ENCODE assay signal across 2 cellular contexts in genomic region chr22:39317084-39317755, GRCh38.
TF ChIP-seq lines count a peak whose summit lies in the region.

No MANE protein-coding gene starts in this region.

TF ChIP-seq in IMR-90, 13 proteins besides CTCF, POLR2A, EP300 and RAD21:
- TF ChIP-seq, protein P1, sequence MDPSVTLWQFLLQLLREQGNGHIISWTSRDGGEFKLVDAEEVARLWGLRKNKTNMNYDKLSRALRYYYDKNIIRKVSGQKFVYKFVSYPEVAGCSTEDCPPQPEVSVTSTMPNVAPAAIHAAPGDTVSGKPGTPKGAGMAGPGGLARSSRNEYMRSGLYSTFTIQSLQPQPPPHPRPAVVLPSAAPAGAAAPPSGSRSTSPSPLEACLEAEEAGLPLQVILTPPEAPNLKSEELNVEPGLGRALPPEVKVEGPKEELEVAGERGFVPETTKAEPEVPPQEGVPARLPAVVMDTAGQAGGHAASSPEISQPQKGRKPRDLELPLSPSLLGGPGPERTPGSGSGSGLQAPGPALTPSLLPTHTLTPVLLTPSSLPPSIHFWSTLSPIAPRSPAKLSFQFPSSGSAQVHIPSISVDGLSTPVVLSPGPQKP (IDR thresholded peaks at IDR 0.05; ENCODE audit: borderline replicate concordance, low read depth, low read length), result no peak
TF ChIP-seq in IMR-90: peak in this region for 0.

TF ChIP-seq in liver, 16 proteins besides CTCF, POLR2A, EP300 and RAD21:
- TF ChIP-seq, protein P2, sequence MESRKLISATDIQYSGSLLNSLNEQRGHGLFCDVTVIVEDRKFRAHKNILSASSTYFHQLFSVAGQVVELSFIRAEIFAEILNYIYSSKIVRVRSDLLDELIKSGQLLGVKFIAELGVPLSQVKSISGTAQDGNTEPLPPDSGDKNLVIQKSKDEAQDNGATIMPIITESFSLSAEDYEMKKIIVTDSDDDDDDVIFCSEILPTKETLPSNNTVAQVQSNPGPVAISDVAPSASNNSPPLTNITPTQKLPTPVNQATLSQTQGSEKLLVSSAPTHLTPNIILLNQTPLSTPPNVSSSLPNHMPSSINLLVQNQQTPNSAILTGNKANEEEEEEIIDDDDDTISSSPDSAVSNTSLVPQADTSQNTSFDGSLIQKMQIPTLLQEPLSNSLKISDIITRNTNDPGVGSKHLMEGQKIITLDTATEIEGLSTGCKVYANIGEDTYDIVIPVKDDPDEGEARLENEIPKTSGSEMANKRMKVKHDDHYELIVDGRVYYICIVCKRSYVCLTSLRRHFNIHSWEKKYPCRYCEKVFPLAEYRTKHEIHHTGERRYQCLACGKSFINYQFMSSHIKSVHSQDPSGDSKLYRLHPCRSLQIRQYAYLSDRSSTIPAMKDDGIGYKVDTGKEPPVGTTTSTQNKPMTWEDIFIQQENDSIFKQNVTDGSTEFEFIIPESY (IDR thresholded peaks at IDR 0.05), result no peak
- no peak for TF ChIP-seq HNF4A (conservative IDR thresholded peaks at IDR 0.05)
- no peak for TF ChIP-seq SP1 (IDR thresholded peaks at IDR 0.05)
- TF ChIP-seq FOXA2 (IDR thresholded peaks at IDR 0.05), result no peak
- no peak for TF ChIP-seq YY1 (IDR thresholded peaks at IDR 0.05)
- no peak for TF ChIP-seq JUND (IDR thresholded peaks at IDR 0.05)
- no peak for TF ChIP-seq HNF4G (IDR thresholded peaks at IDR 0.05)
- no peak for TF ChIP-seq GABPA (IDR thresholded peaks at IDR 0.05 in 1 of 2, conservative IDR thresholded peaks at IDR 0.05 in 1 of 2)
- no peak for TF ChIP-seq EGR1 (IDR thresholded peaks at IDR 0.05; ENCODE audit: low read depth in 2 of 2)
